Comparison of ENCODE assay signal across 1 cellular context in genomic region chr11:105003151-105003550, GRCh38.
A peak's percentile ranks its signal among the peaks of the same experiment; 100 is the strongest.
TF ChIP-seq lines count a peak whose summit lies in the region.

No MANE protein-coding gene starts in this region.

TF ChIP-seq in K562, 482 proteins besides CTCF, POLR2A, EP300 and RAD21 (continued from another document):
- TF ChIP-seq MNT (conservative IDR thresholded peaks at IDR 0.05), result no peak
- TF ChIP-seq ZFP1 (CRISPR knock-in tag; IDR thresholded peaks at IDR 0.05), result no peak
- no peak for TF ChIP-seq ZNF766 (CRISPR knock-in tag; conservative IDR thresholded peaks at IDR 0.05)
- no peak for TF ChIP-seq NR2C1 (IDR thresholded peaks at IDR 0.05)
- no peak for TF ChIP-seq NR2C1 (tag; IDR thresholded peaks at IDR 0.05)
- TF ChIP-seq MAFF (IDR thresholded peaks at IDR 0.05; ENCODE audit: low read length), result peak; percentile 42
